In the genomic region with DNA sequence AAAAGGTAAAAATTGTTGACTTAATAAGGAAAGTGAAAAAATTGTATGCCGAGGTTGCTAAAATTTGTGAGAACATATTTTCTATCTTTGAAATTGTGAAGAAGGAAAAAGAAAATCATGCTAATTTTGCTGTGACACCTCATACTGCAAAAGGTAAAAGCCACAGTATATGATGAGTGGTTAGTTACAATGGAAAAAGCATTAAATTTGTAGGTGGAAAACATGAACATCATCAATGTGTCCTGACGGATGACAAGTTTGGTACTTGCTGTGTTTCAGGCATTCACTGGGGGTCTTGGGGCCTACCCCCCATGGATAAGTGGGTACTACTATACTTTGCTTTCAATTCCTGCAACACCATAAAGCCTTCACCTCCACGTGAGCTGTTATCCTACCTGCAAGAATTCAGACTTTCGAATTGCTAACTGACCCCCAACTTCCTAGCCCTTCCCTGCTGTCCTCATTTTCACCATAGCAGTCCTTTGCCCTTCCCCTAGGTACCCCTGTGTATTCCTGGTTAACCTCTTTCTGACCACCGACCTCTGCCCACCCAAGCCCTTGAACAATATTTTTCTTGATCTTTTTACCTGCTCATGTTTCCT, we compare ENCODE assay signal across 10 cellular contexts.
A peak's percentile ranks its signal among the peaks of the same experiment; 100 is the strongest.
DNase-seq lines count a peak whose midpoint lies in the region; ATAC-seq and TF ChIP-seq lines count a peak whose summit lies in the region.
"Had no signal": no experiment of that assay in that cellular context is flagged by ENCODE, and none has a peak within 500 bp of the region (broad histone marks: within the 10 kb centered on the region; RNA-seq: fewer than 3 reads in every experiment).

No MANE protein-coding gene starts in this region.

- RAD21 ChIA-PET in HCT116 (lab: Charles Lee; ENCODE audit: low non-redundant PET in 1 of 2, low total read pairs in 2 of 2, uncharacterized antibody in 2 of 2, unreplicated experiment in 2 of 2) = no interaction called here

- no peak for DNase-seq in CD4-positive, alpha-beta T cell
- DNase-seq in HCT116 (ENCODE audit: low read depth, low spot score) = no peak
- peak; percentile 20 for DNase-seq in activated naive CD4-positive, alpha-beta T cell treated with anti-CD3 and anti-CD28 coated beads for 36 hours
- no peak for DNase-seq in natural killer cell treated with Interleukin-12 subunit alpha and Interleukin-12 subunit beta and Interleukin-15 and Interleukin-18, amount 100 ng/mL, for 72 hours (ENCODE audit: low spot score)
- DNase-seq in cerebellum (ENCODE audit: low spot score) = no peak
- no peak for DNase-seq in Right ventricle myocardium inferior (ENCODE audit: missing footprints)
- DNase-seq: NCI-H510A treated with DMSO at 0.1 percent for 48 hours, uterus had no signal

- no peaks in the 10 kb centered on the region for H3K9me3 ChIP-seq in CD4-positive, alpha-beta T cell (ENCODE audit: control insufficient read depth, low read length)
- no peaks in the 10 kb centered on the region for H3K9me3 ChIP-seq in HCT116 (ENCODE audit: control insufficient read depth in 1 of 2, insufficient read depth in 1 of 2, low read depth in 1 of 2, low read length in 2 of 2)
- H3K9me3 ChIP-seq: uterus had no signal

- intact Hi-C loops in CD4-positive, alpha-beta T cell (cut with DNase I, micrococcal nuclease) = loop anchor here (2.0 to 5.0 kb wide), 3 partner anchors 61 to 171 kb away; partner anchors contain the start of gene RAB7A (in 2 of the 2)
- intact Hi-C loops in HCT116 (cut with micrococcal nuclease) (no loop called here), Right ventricle myocardium inferior (cut with DNase I) (no loop called here)
- intact Hi-C loops in activated naive CD4-positive, alpha-beta T cell treated with anti-CD3 and anti-CD28 coated beads for 36 hours (cut with micrococcal nuclease) = loop anchor here (1.0 to 2.0 kb wide), 5 partner anchors 16 to 494 kb away; partner anchors contain the start of gene RAB7A

- H3K27me3 ChIP-seq in CD4-positive, alpha-beta T cell (ENCODE audit: control insufficient read depth, insufficient read depth, low read length) = no peaks in the 10 kb centered on the region
- H3K27me3 ChIP-seq in HCT116 (ENCODE audit: insufficient read depth, low read length) = no peaks in the 10 kb centered on the region
- H3K27me3 ChIP-seq: uterus had no signal

- H3K4me1 ChIP-seq in HCT116 (ENCODE audit: control insufficient read depth in 1 of 2, insufficient read depth in 2 of 2, low read length in 2 of 2) = peaks cover 38 to 69% of the 10 kb centered on the region in 2 experiments

- H3K9ac ChIP-seq in HCT116 (ENCODE audit: low read length) = no peak overlapping the region

- ATAC-seq in CD4-positive, alpha-beta T cell (ENCODE audit: poor library complexity) = no peak
- ATAC-seq in HCT116 (no peak), HG03045 (IDR thresholded peaks at IDR 0.05; ENCODE audit: unreplicated experiment) (no peak), HG03159 (IDR thresholded peaks at IDR 0.05; ENCODE audit: unreplicated experiment) (no peak), Right ventricle myocardium inferior (no peak)
- ATAC-seq in natural killer cell treated with Interleukin-12 subunit alpha and Interleukin-12 subunit beta and Interleukin-15 and Interleukin-18, amount 100 ng/mL, for 72 hours = peak; percentile 34 to 61

- peak overlapping the region; percentile 80 for H3K4me3 Mint-ChIP-seq in CD4-positive, alpha-beta T cell
- peak overlapping the region; percentile 76 for H3K4me3 Mint-ChIP-seq in activated naive CD4-positive, alpha-beta T cell treated with anti-CD3 and anti-CD28 coated beads for 36 hours
- peak overlapping the region; percentile 87 for H3K4me3 Mint-ChIP-seq in natural killer cell treated with Interleukin-12 subunit alpha and Interleukin-12 subunit beta and Interleukin-15 and Interleukin-18, amount 100 ng/mL, for 72 hours

- POLR2A ChIA-PET in CD4-positive, alpha-beta T cell (lab: Charles Lee) = interaction anchor here (0.6 to 4.8 kb wide), 21 partner anchors 9 to 171 kb away, joined by 3 to 62 read pairs (median 5); partner anchors contain the start of genes ACAD9, RAB7A and RPN1
- POLR2A ChIA-PET in HCT116 (lab: Charles Lee) = interaction anchor here (1.2 kb wide), 1 partner anchor 108 kb away, joined by 5 read pairs; no protein-coding TSS in a partner anchor

- CTCF ChIA-PET in CD4-positive, alpha-beta T cell (lab: Charles Lee) = interaction anchor here (0.9 to 2.8 kb wide), 4 partner anchors 10 to 107 kb away, joined by 3 to 12 read pairs (median 4); no protein-coding TSS in a partner anchor
- CTCF ChIA-PET in HCT116 (lab: Charles Lee) = interaction anchor here (1.1 to 1.6 kb wide), 3 partner anchors 11 to 108 kb away, joined by 3 to 11 read pairs (median 3); no protein-coding TSS in a partner anchor
- CTCF ChIA-PET in activated naive CD4-positive, alpha-beta T cell treated with anti-CD3 and anti-CD28 coated beads for 36 hours (lab: Charles Lee) = interaction anchor here (0.7 to 7.3 kb wide), 11 partner anchors 9 to 108 kb away, joined by 3 to 68 read pairs (median 5); partner anchors contain the start of gene ACAD9

- H3K4me3 ChIP-seq in HCT116 (replicated peaks in 1 of 2; ENCODE audit: low read depth in 1 of 2, low read length in 2 of 2) = peak overlapping the region in 1 of 2 experiments; percentile 37; a peak in 2 of 4 replicates
- H3K4me3 ChIP-seq: uterus had no signal

- peaks cover 90% of the 10 kb centered on the region for H3K4me1 Mint-ChIP-seq in CD4-positive, alpha-beta T cell (ENCODE audit: low read depth)
- H3K4me1 Mint-ChIP-seq in activated naive CD4-positive, alpha-beta T cell treated with anti-CD3 and anti-CD28 coated beads for 36 hours (ENCODE audit: low read depth) = peaks cover 97% of the 10 kb centered on the region
- H3K4me1 Mint-ChIP-seq in natural killer cell treated with Interleukin-12 subunit alpha and Interleukin-12 subunit beta and Interleukin-15 and Interleukin-18, amount 100 ng/mL, for 72 hours (ENCODE audit: low read depth in 2 of 2) = peaks cover 65 to 66% of the 10 kb centered on the region in 2 donors

- no peaks in the 10 kb centered on the region for H3K9me3 Mint-ChIP-seq in CD4-positive, alpha-beta T cell
- no peaks in the 10 kb centered on the region for H3K9me3 Mint-ChIP-seq in activated naive CD4-positive, alpha-beta T cell treated with anti-CD3 and anti-CD28 coated beads for 36 hours
- H3K9me3 Mint-ChIP-seq in natural killer cell treated with Interleukin-12 subunit alpha and Interleukin-12 subunit beta and Interleukin-15 and Interleukin-18, amount 100 ng/mL, for 72 hours = no peaks in the 10 kb centered on the region

- no peak for TF ChIP-seq RAD21 in HCT116 (IDR thresholded peaks at IDR 0.05; ENCODE audit: low read depth)

- no peaks in the 10 kb centered on the region for H3K36me3 ChIP-seq in HCT116 (ENCODE audit: control insufficient read depth in 1 of 2, insufficient read depth in 2 of 2, low read length in 2 of 2)
- H3K36me3 ChIP-seq: uterus had no signal

- H3K9me2 ChIP-seq in HCT116 (ENCODE audit: insufficient read depth) = no peaks in the 10 kb centered on the region

- no peak for TF ChIP-seq POLR2A in HCT116 (IDR thresholded peaks at IDR 0.05; ENCODE audit: borderline replicate concordance, extremely low read depth, insufficient read depth, insufficient read length)

- H3K27ac ChIP-seq in CD4-positive, alpha-beta T cell (ENCODE audit: low read depth, low read length) = peak overlapping the region; percentile 64
- peak overlapping the region; percentile 35; the same call in 1 of the 2 replicates for H3K27ac ChIP-seq in HCT116 (ENCODE audit: low read depth, low read length)
- H3K27ac ChIP-seq: uterus had no signal

- peaks cover 95% of the 10 kb centered on the region for H3K79me2 ChIP-seq in HCT116 (ENCODE audit: insufficient read depth, low read length)

- peaks cover 12% of the 10 kb centered on the region; the same call in 1 of the 2 replicates for H4K20me1 ChIP-seq in HCT116 (ENCODE audit: insufficient read depth)

- no TSS peak for BruUV-seq in HCT116 (replicated peaks; lab: Mats Ljungman, UMichigan)

- no peaks in the 10 kb centered on the region for H3K27me3 Mint-ChIP-seq in CD4-positive, alpha-beta T cell
- H3K27me3 Mint-ChIP-seq in activated naive CD4-positive, alpha-beta T cell treated with anti-CD3 and anti-CD28 coated beads for 36 hours (ENCODE audit: low read depth) = no peaks in the 10 kb centered on the region
- H3K27me3 Mint-ChIP-seq in natural killer cell treated with Interleukin-12 subunit alpha and Interleukin-12 subunit beta and Interleukin-15 and Interleukin-18, amount 100 ng/mL, for 72 hours = no peaks in the 10 kb centered on the region

- peak overlapping the region; percentile 89 for H3K27ac Mint-ChIP-seq in CD4-positive, alpha-beta T cell
- peak overlapping the region; percentile 99 for H3K27ac Mint-ChIP-seq in activated naive CD4-positive, alpha-beta T cell treated with anti-CD3 and anti-CD28 coated beads for 36 hours
- peak overlapping the region; percentile 91 for H3K27ac Mint-ChIP-seq in natural killer cell treated with Interleukin-12 subunit alpha and Interleukin-12 subunit beta and Interleukin-15 and Interleukin-18, amount 100 ng/mL, for 72 hours

- no peak for TF ChIP-seq CTCF in CD4-positive, alpha-beta T cell (IDR thresholded peaks at IDR 0.05)
- no peak for TF ChIP-seq CTCF in HCT116 (IDR thresholded peaks at IDR 0.05 in 2 of 3, conservative IDR thresholded peaks at IDR 0.05 in 1 of 3; ENCODE audit: borderline replicate concordance in 1 of 3, insufficient read depth in 1 of 3, low read depth in 2 of 3, low read length in 2 of 3)

- H3K4me2 ChIP-seq in HCT116 (ENCODE audit: low read length) = peak overlapping the region; percentile 63

- H3K36me3 Mint-ChIP-seq in CD4-positive, alpha-beta T cell (ENCODE audit: low read depth) = no peaks in the 10 kb centered on the region
- peaks cover 4% of the 10 kb centered on the region for H3K36me3 Mint-ChIP-seq in activated naive CD4-positive, alpha-beta T cell treated with anti-CD3 and anti-CD28 coated beads for 36 hours (ENCODE audit: low read depth)
- H3K36me3 Mint-ChIP-seq in natural killer cell treated with Interleukin-12 subunit alpha and Interleukin-12 subunit beta and Interleukin-15 and Interleukin-18, amount 100 ng/mL, for 72 hours = no peaks in the 10 kb centered on the region

- no peak overlapping the region for H2AFZ ChIP-seq in HCT116 (ENCODE audit: low read depth, low read length, poor library complexity, severe bottlenecking)

TF ChIP-seq in HCT116, 20 proteins besides CTCF, POLR2A, EP300 and RAD21:
- no peak for TF ChIP-seq POLR2AphosphoS5 (IDR thresholded peaks at IDR 0.05; ENCODE audit: low read depth, low read length)
- 0 out of 2 replicates have a peak, but pooled peaks have one; percentile 11 for TF ChIP-seq SIN3A (IDR thresholded peaks at IDR 0.05; ENCODE audit: low read depth)
- no peak for TF ChIP-seq ELF1 (IDR thresholded peaks at IDR 0.05; ENCODE audit: borderline replicate concordance, low read depth)
- TF ChIP-seq SRF (IDR thresholded peaks at IDR 0.05; ENCODE audit: low read depth) = no peak

Comparison
In these comparisons a context has a peak if more than half of its experiments do, and no peak if none do; other contexts are left out.
1. ATAC-seq: peak in natural killer cell treated with Interleukin-12 subunit alpha and Interleukin-12 subunit beta and Interleukin-15 and Interleukin-18, amount 100 ng/mL, for 72 hours (2 of 2); none in CD4-positive, alpha-beta T cell (single experiment), HCT116 (single experiment), HG03045 (single experiment), HG03159 (single experiment) and Right ventricle myocardium inferior (single experiment).
2. intact Hi-C loops: an anchor here in CD4-positive, alpha-beta T cell (2.0 to 5.0 kb wide) and activated naive CD4-positive, alpha-beta T cell treated with anti-CD3 and anti-CD28 coated beads for 36 hours (1.0 to 2.0 kb wide); none called in HCT116 and Right ventricle myocardium inferior.
3. Peak in every context shown above with its lines, with median percentiles within 50 percentile points of each other: H3K27ac Mint-ChIP-seq and H3K4me3 Mint-ChIP-seq.